Comparison of ENCODE assay signal across 11 cellular contexts in genomic region chr3:172658344-172659245, GRCh38. TPM values are rescaled to one million over a fixed set of nuclear protein-coding genes. Genes with fewer than 3 reads are reported as not detected.
DNase-seq lines count a peak whose midpoint lies in the region; ATAC-seq and TF ChIP-seq lines count a peak whose summit lies in the region.
"Had no signal": no experiment of that assay in that cellular context is flagged by ENCODE, and none has a peak within 500 bp of the region (broad histone marks: within the 10 kb centered on the region; RNA-seq: fewer than 3 reads in every experiment).

No MANE protein-coding gene starts in this region.

- POLR2A ChIA-PET in AG04450 (lab: Yijun Ruan, JAX) = interaction anchor here (0.7 to 1.0 kb wide), 5 partner anchors 10 to 18 kb away, joined by 3 to 6 read pairs (median 3); no protein-coding TSS in a partner anchor

- H3K4me1 ChIP-seq in left lung = peaks cover 0 to 3% of the 10 kb centered on the region in 2 donors
- H3K4me1 ChIP-seq: tibial nerve had no signal

- DNase-seq in AG04450 (ENCODE audit: low read depth, low spot score) (peak; percentile 94), HuH-7 (ENCODE audit: low spot score) (peak; percentile 26), brain microvascular endothelial cell (peak; percentile 100), left lung (no peak), ureter (ENCODE audit: low spot score) (no peak), SKM-1 treated with dmso at 0.1 percent for 144 hours (lab: John Stamatoyannopoulos, UW; ENCODE audit: unreplicated experiment) (no peak), NCI-H1436 (lab: John Stamatoyannopoulos, UW) (no peak)
- DNase-seq: head of caudate nucleus, spleen had no signal

- no peaks in the 10 kb centered on the region for H3K9me3 ChIP-seq in AG04450 (ENCODE audit: control insufficient read depth, insufficient read depth, low read length)
- H3K9me3 ChIP-seq in left lung = no peaks in the 10 kb centered on the region
- H3K9me3 ChIP-seq: spleen, tibial nerve had no signal

- CTCF ChIA-PET in AG04450 (lab: Charles Lee) = interaction anchor here (0.5 to 2.0 kb wide), 11 partner anchors 8 to 197 kb away, joined by 3 to 22 read pairs (median 4); no protein-coding TSS in a partner anchor

- no peaks in the 10 kb centered on the region for H3K36me3 ChIP-seq in brain microvascular endothelial cell (replicated peaks)
- H3K36me3 ChIP-seq in left lung = no peaks in the 10 kb centered on the region
- H3K36me3 ChIP-seq: spleen, tibial nerve had no signal

- TF ChIP-seq CTCF in AG04450 (IDR thresholded peaks at IDR 0.05; ENCODE audit: low read depth, low read length) (no peak), brain microvascular endothelial cell (IDR thresholded peaks at IDR 0.05; ENCODE audit: low read depth, low read length, missing control alignments) (no peak), left lung (IDR thresholded peaks at IDR 0.05) (no peak)

- no peaks in the 10 kb centered on the region for H3K27me3 ChIP-seq in AG04450 (ENCODE audit: control insufficient read depth, insufficient read depth, low read length)
- H3K27me3 ChIP-seq in brain microvascular endothelial cell (replicated peaks) = no peaks in the 10 kb centered on the region
- H3K27me3 ChIP-seq in left lung = no peaks in the 10 kb centered on the region
- H3K27me3 ChIP-seq: spleen, tibial nerve had no signal

- peak; percentile 66 for ATAC-seq in left lung
- no peak for ATAC-seq in HG03280 (IDR thresholded peaks at IDR 0.05; ENCODE audit: unreplicated experiment)

- in situ Hi-C loops in brain microvascular endothelial cell (cut with HindIII; ENCODE audit: low pct_ligation_motif_present, low sequenced_read_pairs) = loop anchor here (25.0 kb wide), 1 partner anchor 296 kb away; no protein-coding TSS in a partner anchor

- H3K27ac ChIP-seq in AG04450 (ENCODE audit: low read depth, low read length) (peak overlapping the region; percentile 84), brain microvascular endothelial cell (peak overlapping the region; percentile 96), left lung (no peak overlapping the region)

- no peak overlapping the region for H3K4me3 ChIP-seq in AG04450 (ENCODE audit: low read depth, low read length)
- no peak overlapping the region for H3K4me3 ChIP-seq in brain microvascular endothelial cell (ENCODE audit: low read depth, low read length)
- H3K4me3 ChIP-seq in left lung = no peak overlapping the region
- H3K4me3 ChIP-seq: spleen, tibial nerve had no signal

- intact Hi-C loops in left lung (cut with DNase I) = no loop called here

RNA-seq across cellular contexts. Expression of gene NCEH1, which starts 52.3 kb away (rescaled TPM):
- 11.9 and 14.6 TPM in 2 replicates for polyA plus RNA-seq in AG04450 (2011; rRNA removed)
- 14.8 and 16.3 TPM in 2 replicates for polyA minus RNA-seq in AG04450 (2011; rRNA and poly(A)+ RNA removed)
- 10 to 100 TPM; 36.4 to 66.6 TPM for total RNA-seq in left lung
- total RNA-seq in ureter = 20.7 TPM

Comparison
In these comparisons a context has a peak if more than half of its experiments do, and no peak if none do; other contexts are left out.
1. DNase-seq: peak in AG04450 (single experiment), HuH-7 (single experiment) and brain microvascular endothelial cell (single experiment); none in left lung (0 of 2), ureter (single experiment), SKM-1 treated with dmso at 0.1 percent for 144 hours (single experiment) and NCI-H1436 (single experiment).
2. H3K27ac ChIP-seq: peak in AG04450 (single experiment) and brain microvascular endothelial cell (single experiment); none in left lung (0 of 2).